ENCODE assay signal across 17 cellular contexts in the genomic region with DNA sequence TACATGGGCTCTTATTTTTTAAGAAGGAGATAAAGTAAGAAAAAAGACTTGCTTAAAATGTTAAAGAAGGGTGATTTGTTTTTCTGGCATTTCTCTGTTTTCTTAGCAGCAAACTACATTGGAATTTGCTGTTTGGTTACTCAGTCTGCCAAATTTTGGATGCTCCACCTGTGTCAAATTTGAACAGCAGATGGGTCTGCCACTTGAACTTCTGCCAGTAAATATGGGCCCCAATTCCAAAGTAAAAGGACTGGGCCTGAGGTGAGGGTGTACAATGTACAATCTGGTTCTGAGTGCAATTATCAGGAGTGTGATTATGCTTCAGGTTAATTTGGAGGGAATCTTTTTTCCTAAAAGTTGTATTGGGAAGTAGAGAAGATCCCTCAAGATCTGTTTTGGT.
"Had no signal": no experiment of that assay in that cellular context is flagged by ENCODE, and none has a peak within 500 bp of the region (broad histone marks: within the 10 kb centered on the region; RNA-seq: fewer than 3 reads in every experiment).

No MANE protein-coding gene starts in this region.

- ATAC-seq: foreskin keratinocyte; gastroesophageal sphincter; heart left ventricle; left lobe of liver; natural killer cell treated with Interleukin-12 subunit alpha and Interleukin-12 subunit beta and Interleukin-15 and Interleukin-18, amount 100 ng/mL, for 72 hours; pancreas; right lobe of liver; stimulated activated naive B cell treated with anti-CD40 and anti-IgM and Interleukin-4, amounts not matched to agents 10 μg/mL and 1 μg/mL and 100 μg/mL, for 72 hours had no signal

- DNase-seq: dermis blood vessel endothelial cell; effector memory CD4-positive, alpha-beta T cell; foreskin keratinocyte; heart left ventricle; kidney; naive B cell; pancreas; right lobe of liver; small intestine; stimulated activated CD4-positive, alpha-beta T cell treated with anti-CD3 and anti-CD28 coated beads, Interleukin-15, amount 100 ng/mL, for 24 hours; stimulated activated CD4-positive, alpha-beta T cell treated with anti-CD3 and anti-CD28 coated beads, Interleukin-2, amount 100 ng/mL, for 48 hours; stimulated activated naive B cell treated with anti-CD40 and anti-IgM and Interleukin-4, amounts not matched to agents 10 μg/mL and 1 μg/mL and 100 μg/mL, for 72 hours; upper lobe of left lung; uterus had no signal
